ENCODE assay signal across 8 cellular contexts in genomic region chr9:98795295-98795955, GRCh38. TPM values are rescaled to one million over a fixed set of nuclear protein-coding genes. Genes with fewer than 3 reads are reported as not detected.
DNase-seq lines count a peak whose midpoint lies in the region; ATAC-seq, FAIRE-seq and TF ChIP-seq lines count a peak whose summit lies in the region.

No MANE protein-coding gene starts in this region.

- peak overlapping the region; percentile 71 for H3K4me2 ChIP-seq in OCI-LY7 (ENCODE audit: low read length)
- peak overlapping the region; percentile 68 for H3K4me2 ChIP-seq in neuronal stem cell (ENCODE audit: insufficient read depth, low read length, poor library complexity, severe bottlenecking)

- no peaks in the 10 kb centered on the region for H3K79me2 ChIP-seq in OCI-LY7 (ENCODE audit: insufficient read depth, low read depth, low read length)

- peaks cover 4% of the 10 kb centered on the region for H3K79me1 ChIP-seq in neuronal stem cell (ENCODE audit: low read depth, low read length)

- no TSS peak for BruUV-seq in OCI-LY7 (replicated peaks; lab: Mats Ljungman, UMichigan)

- H3K4me3 Mint-ChIP-seq in CD4-positive, CD25-positive, alpha-beta regulatory T cell: peak overlapping the region; percentile 31 to 83 (median 70)

- H3K23ac ChIP-seq in neuronal stem cell (ENCODE audit: low read depth, low read length, poor library complexity): peak overlapping the region; percentile 3

- H2AFZ ChIP-seq in OCI-LY7 (ENCODE audit: low read length) (peak overlapping the region; percentile 33; the same call in 1 of the 2 replicates), neuronal stem cell (ENCODE audit: low read length) (peak overlapping the region; percentile 100)

- no peaks in the 10 kb centered on the region for H3K27me3 ChIP-seq in CD4-positive, CD25-positive, alpha-beta regulatory T cell (ENCODE audit: control insufficient read depth, insufficient read depth, low read length)
- no peaks in the 10 kb centered on the region for H3K27me3 ChIP-seq in endocrine pancreas (ENCODE audit: control insufficient read depth, insufficient read depth, low read length)
- peaks cover 0 to 3% (median 2%) of the 10 kb centered on the region in 3 experiments for H3K27me3 ChIP-seq in neuronal stem cell (ENCODE audit: control insufficient read depth in 3 of 3, insufficient read depth in 3 of 3, low read depth in 1 of 3, low read length in 3 of 3)

- no peak for DNase-seq in CD4-positive, CD25-positive, alpha-beta regulatory T cell
- DNase-seq in OCI-LY7 (ENCODE audit: low spot score) (no peak), neuronal stem cell (ENCODE audit: low spot score) (no peak), frontal cortex (ENCODE audit: low spot score in 2 of 2) (no peak)

- peaks cover 10% of the 10 kb centered on the region for H3K36me3 Mint-ChIP-seq in CD4-positive, CD25-positive, alpha-beta regulatory T cell

- H2BK120ac ChIP-seq in neuronal stem cell (ENCODE audit: low read depth, low read length): no peak overlapping the region

- no peak overlapping the region for H2BK5ac ChIP-seq in neuronal stem cell (ENCODE audit: low read length)

- H3K27me3 Mint-ChIP-seq in CD4-positive, CD25-positive, alpha-beta regulatory T cell: peaks cover 15% of the 10 kb centered on the region

- ATAC-seq in CD4-positive, CD25-positive, alpha-beta regulatory T cell (ENCODE audit: low read depth in 2 of 2): no peak
- no peak for ATAC-seq in GM19035 (IDR thresholded peaks at IDR 0.05; ENCODE audit: unreplicated experiment)
- no peak for ATAC-seq in HG03460 (IDR thresholded peaks at IDR 0.05; ENCODE audit: unreplicated experiment)
- no peak for ATAC-seq in GM18498 (IDR thresholded peaks at IDR 0.05; ENCODE audit: unreplicated experiment)

- peaks cover 13% of the 10 kb centered on the region for H3K4me1 ChIP-seq in CD4-positive, CD25-positive, alpha-beta regulatory T cell (ENCODE audit: control insufficient read depth, insufficient read depth, low read length, poor library complexity, severe bottlenecking)
- H3K4me1 ChIP-seq in OCI-LY7 (ENCODE audit: insufficient read depth, low read length, poor library complexity, severe bottlenecking) (peaks cover 9% of the 10 kb centered on the region), endocrine pancreas (ENCODE audit: control insufficient read depth, insufficient read depth, low read length) (no peaks in the 10 kb centered on the region), neuronal stem cell (ENCODE audit: control insufficient read depth in 2 of 2, insufficient read depth in 1 of 2, low read depth in 1 of 2, low read length in 2 of 2) (peaks cover 7 to 23% of the 10 kb centered on the region in 2 donors)

- POLR2A ChIA-PET in OCI-LY7 (lab: Charles Lee): interaction anchor here (0.6 to 1.0 kb wide), 2 partner anchors 19 to 112 kb away, joined by 3 to 5 read pairs; no protein-coding TSS in a partner anchor

- CTCF ChIA-PET in OCI-LY7 (lab: Charles Lee; ENCODE audit: unreplicated experiment): interaction anchor here (0.8 kb wide), 1 partner anchor 12 kb away, joined by 4 read pairs; no protein-coding TSS in a partner anchor

- no peak overlapping the region for H3K4ac ChIP-seq in neuronal stem cell (ENCODE audit: low read length)

- no peak overlapping the region for H2AK5ac ChIP-seq in neuronal stem cell (ENCODE audit: low read depth, low read length)

- no peak for TF ChIP-seq CTCF in OCI-LY7 (conservative IDR thresholded peaks at IDR 0.05; ENCODE audit: low read length)

- no peak overlapping the region for H2BK12ac ChIP-seq in neuronal stem cell (ENCODE audit: low read length)

- H2BK15ac ChIP-seq in neuronal stem cell (ENCODE audit: low read length): no peak overlapping the region

- intact Hi-C loops in OCI-LY7 (cut with micrococcal nuclease; ENCODE audit: unreplicated experiment): no loop called here

- peaks cover 0 to 12% (median 1%) of the 10 kb centered on the region in 7 donors for H3K9me3 Mint-ChIP-seq in CD4-positive, CD25-positive, alpha-beta regulatory T cell

- WGBS in neuronal stem cell (ENCODE audit: extremely low coverage in 2 of 2, insufficient read length in 2 of 2, insufficient replicate concordance in 1 of 2), 2 donors: no CpG with 5 or more reads among the region's 12 CpGs

- no peak overlapping the region for H4K91ac ChIP-seq in neuronal stem cell (ENCODE audit: low read depth, low read length, poor library complexity)

- no peak for FAIRE-seq in frontal cortex (lab: Jason Lieb, UNC)

- H3K4me3 ChIP-seq in CD4-positive, CD25-positive, alpha-beta regulatory T cell (ENCODE audit: low read depth, low read length): peak overlapping the region; percentile 60
- H3K4me3 ChIP-seq in OCI-LY7 (ENCODE audit: low read depth, low read length, poor library complexity, severe bottlenecking) (peak overlapping the region; percentile 72), endocrine pancreas (ENCODE audit: control insufficient read depth, insufficient read depth, low read length) (peak overlapping the region; percentile 41), neuronal stem cell (ENCODE audit: low read length in 2 of 2) (peak overlapping the region; percentile 26 to 77)

- no peaks in the 10 kb centered on the region for H3K9me2 ChIP-seq in OCI-LY7 (ENCODE audit: insufficient read depth, low read length)

- peaks cover 9 to 15% of the 10 kb centered on the region in 2 experiments for H3K9me3 ChIP-seq in CD4-positive, CD25-positive, alpha-beta regulatory T cell (ENCODE audit: control insufficient read depth in 2 of 2, low read length in 2 of 2)
- H3K9me3 ChIP-seq in OCI-LY7 (ENCODE audit: low read length) (0 out of 2 replicates have a peak, but pooled peaks cover 7% of the 10 kb centered on the region), endocrine pancreas (ENCODE audit: control insufficient read depth, low read length) (no peaks in the 10 kb centered on the region), neuronal stem cell (replicated peaks in 1 of 2; ENCODE audit: control insufficient read depth in 2 of 2, insufficient read depth in 1 of 2, low read depth in 1 of 2, low read length in 2 of 2) (peaks cover 8 to 13% of the 10 kb centered on the region in 2 donors)

- H3K14ac ChIP-seq in neuronal stem cell (ENCODE audit: low read length): no peak overlapping the region

- H3K36me3 ChIP-seq in CD4-positive, CD25-positive, alpha-beta regulatory T cell (ENCODE audit: control insufficient read depth, insufficient read depth, low read length): no peaks in the 10 kb centered on the region
- H3K36me3 ChIP-seq in OCI-LY7 (ENCODE audit: insufficient read depth, low read length) (no peaks in the 10 kb centered on the region), endocrine pancreas (ENCODE audit: control insufficient read depth, insufficient read depth, low read length) (no peaks in the 10 kb centered on the region), neuronal stem cell (replicated peaks in 1 of 2; ENCODE audit: control insufficient read depth in 2 of 2, insufficient read depth in 2 of 2, low read length in 2 of 2) (peaks cover 3 to 5% of the 10 kb centered on the region in 2 donors)

- H3K4me1 Mint-ChIP-seq in CD4-positive, CD25-positive, alpha-beta regulatory T cell: peaks cover 9 to 39% (median 21%) of the 10 kb centered on the region in 4 donors

- H3K9ac ChIP-seq in endocrine pancreas (ENCODE audit: control insufficient read depth, insufficient read depth, low read length) (peak overlapping the region; percentile 56), neuronal stem cell (ENCODE audit: low read depth, low read length, poor library complexity) (no peak overlapping the region)

- no peak overlapping the region for H3K18ac ChIP-seq in neuronal stem cell (ENCODE audit: low read length)

- no peak overlapping the region for H3K27ac ChIP-seq in CD4-positive, CD25-positive, alpha-beta regulatory T cell (ENCODE audit: insufficient read depth, low read length, poor library complexity, severe bottlenecking)
- no peak overlapping the region for H3K27ac ChIP-seq in OCI-LY7 (ENCODE audit: low read depth, low read length, poor library complexity, severe bottlenecking)
- H3K27ac ChIP-seq in neuronal stem cell (replicated peaks; ENCODE audit: low read length): no peak overlapping the region

- peak overlapping the region in 1 of 3 donors; percentile 77 for H3K27ac Mint-ChIP-seq in CD4-positive, CD25-positive, alpha-beta regulatory T cell

- H4K8ac ChIP-seq in neuronal stem cell (ENCODE audit: low read depth, low read length): no peak overlapping the region

- peaks cover 10% of the 10 kb centered on the region; the same call in 1 of the 2 replicates for H4K20me1 ChIP-seq in OCI-LY7 (ENCODE audit: insufficient read depth, low read length)

RNA-seq across cellular contexts. Expression of gene ANKS6, which starts 0.9 kb away (rescaled TPM):
- total RNA-seq in CD4-positive, CD25-positive, alpha-beta regulatory T cell: 8.2 TPM
- 1 to 10 TPM; 2.4 to 2.9 (median 2.5) TPM for polyA plus RNA-seq in CD4-positive, CD25-positive, alpha-beta regulatory T cell
- total RNA-seq in OCI-LY7 (2014; rRNA removed; shearing (Covaris generic)): 15.9 and 22.2 TPM in 2 replicates
- total RNA-seq in OCI-LY7 (2022) (28.5 and 30.1 TPM in 2 replicates), frontal cortex (2.4 TPM)
- polyA plus RNA-seq in neuronal stem cell (2013, experiment 1 of 2): 31.8 TPM
- 30.2 TPM for polyA plus RNA-seq in neuronal stem cell (2013, experiment 2 of 2)

RNA-seq across cellular contexts. Expression of gene GALNT12, which starts 12.0 kb away (rescaled TPM):
- total RNA-seq in CD4-positive, CD25-positive, alpha-beta regulatory T cell: 4.7 TPM
- polyA plus RNA-seq in CD4-positive, CD25-positive, alpha-beta regulatory T cell: 1 to 10 TPM; 1.4 to 3.1 (median 2.0) TPM
- 5.3 and 5.5 TPM in 2 replicates for total RNA-seq in OCI-LY7 (2014; rRNA removed; shearing (Covaris generic))
- total RNA-seq in OCI-LY7 (2022) (9.7 and 11.5 TPM in 2 replicates), frontal cortex (0.82 TPM)
- 18.8 TPM for polyA plus RNA-seq in neuronal stem cell (2013, experiment 1 of 2)
- polyA plus RNA-seq in neuronal stem cell (2013, experiment 2 of 2): 18.5 TPM
